In genomic region chr12:26523708-26524150, GRCh38 we compare ENCODE assay signal across 8 cellular contexts.
DNase-seq lines count a peak whose midpoint lies in the region; ATAC-seq and TF ChIP-seq lines count a peak whose summit lies in the region.

No MANE protein-coding gene starts in this region.

- H3K4me1 ChIP-seq in adipocyte (ENCODE audit: control insufficient read depth, insufficient read depth, low read length) (peaks cover 11% of the 10 kb centered on the region), left ventricle myocardium inferior (peaks cover 18% of the 10 kb centered on the region), sigmoid colon (peaks cover 0 to 13% (median 6%) of the 10 kb centered on the region in 4 donors), Karpas-422 (ENCODE audit: low read length) (no peaks in the 10 kb centered on the region)

- TF ChIP-seq CTCF in HL-60 (IDR thresholded peaks at IDR 0.05; ENCODE audit: insufficient read depth, low read length): no peak
- no peak for TF ChIP-seq CTCF in left ventricle myocardium inferior (IDR thresholded peaks at IDR 0.05; ENCODE audit: borderline replicate concordance)
- TF ChIP-seq CTCF in sigmoid colon (IDR thresholded peaks at IDR 0.05): peak in 1 of 4 experiments; percentile 28

- intact Hi-C loops in left ventricle myocardium inferior (cut with micrococcal nuclease): no loop called here
- intact Hi-C loops in sigmoid colon (cut with DNase I): loop anchor here (5.0 kb wide), 2 partner anchors 396 to 411 kb away; partner anchors contain the start of gene BHLHE41

- H3K27ac ChIP-seq in HL-60 (replicated peaks) (peak overlapping the region; percentile 6), left ventricle myocardium inferior (replicated peaks) (peak overlapping the region; percentile 68), sigmoid colon (peak overlapping the region; percentile 21 to 76 (median 64)), Karpas-422 (ENCODE audit: low read length) (no peak overlapping the region)

- no peak for TF ChIP-seq POLR2A in sigmoid colon (IDR thresholded peaks at IDR 0.05)

- H3K9ac ChIP-seq in adipocyte (ENCODE audit: low read length): no peak overlapping the region
- no peak overlapping the region for H3K9ac ChIP-seq in Karpas-422 (ENCODE audit: low read length)

- no peaks in the 10 kb centered on the region for H3K27me3 ChIP-seq in HL-60 (ENCODE audit: insufficient read depth, poor library complexity, severe bottlenecking)
- no peaks in the 10 kb centered on the region for H3K27me3 ChIP-seq in adipocyte (replicated peaks; ENCODE audit: control insufficient read depth, insufficient read depth, low read length)
- no peaks in the 10 kb centered on the region for H3K27me3 ChIP-seq in left ventricle myocardium inferior (ENCODE audit: low read depth)
- H3K27me3 ChIP-seq in sigmoid colon: no peaks in the 10 kb centered on the region
- H3K27me3 ChIP-seq in Karpas-422 (ENCODE audit: low read length): no peaks in the 10 kb centered on the region

- H3K79me2 ChIP-seq in Karpas-422 (ENCODE audit: low read length): no peaks in the 10 kb centered on the region; the same call in none of the 2 replicates

- H3K9me2 ChIP-seq in Karpas-422 (replicated peaks; ENCODE audit: insufficient read depth, low read length): no peaks in the 10 kb centered on the region

- H3K9me3 ChIP-seq in adipocyte (ENCODE audit: control insufficient read depth, low read length) (peaks cover 20% of the 10 kb centered on the region), left ventricle myocardium inferior (replicated peaks) (peaks cover 39% of the 10 kb centered on the region), sigmoid colon (peaks cover 0 to 10% (median 6%) of the 10 kb centered on the region in 4 donors), Karpas-422 (ENCODE audit: low read length) (peaks cover 13% of the 10 kb centered on the region)

- peak in 3 of 4 donors; percentile 4 to 78 (median 76) for TF ChIP-seq EP300 in sigmoid colon (IDR thresholded peaks at IDR 0.05)

- DNase-seq in HL-60 (ENCODE audit: low read depth in 1 of 2, low spot score in 1 of 2) (peak; percentile 95 to 96), adipocyte (ENCODE audit: low read depth) (peak; percentile 61), left ventricle myocardium inferior (peak; percentile 82), sigmoid colon (peak; percentile 97), Karpas-422 (no peak), ecto neural progenitor cell (ENCODE audit: low spot score) (no peak), SW 1271 (lab: John Stamatoyannopoulos, UW) (no peak)

- no peak overlapping the region for H3K4me3 ChIP-seq in HL-60 (replicated peaks; ENCODE audit: insufficient read depth, low read length)
- peak overlapping the region; percentile 29 for H3K4me3 ChIP-seq in adipocyte (ENCODE audit: low read length)
- no peak overlapping the region for H3K4me3 ChIP-seq in left ventricle myocardium inferior
- no peak overlapping the region for H3K4me3 ChIP-seq in sigmoid colon
- no peak overlapping the region for H3K4me3 ChIP-seq in Karpas-422 (ENCODE audit: low read length)

- no peaks in the 10 kb centered on the region for H4K20me1 ChIP-seq in Karpas-422 (ENCODE audit: insufficient read depth, low read depth, low read length)

- H3K4me2 ChIP-seq in Karpas-422 (ENCODE audit: low read depth, low read length, poor library complexity, severe bottlenecking): no peak overlapping the region

- ATAC-seq in GM21390 (IDR thresholded peaks at IDR 0.05; ENCODE audit: unreplicated experiment): no peak

- H3K36me3 ChIP-seq in adipocyte (ENCODE audit: control insufficient read depth, insufficient read depth, low read length, severe bottlenecking) (no peaks in the 10 kb centered on the region), left ventricle myocardium inferior (peaks cover 16% of the 10 kb centered on the region), sigmoid colon (no peaks in the 10 kb centered on the region), Karpas-422 (ENCODE audit: insufficient read depth, low read length) (peaks cover 14% of the 10 kb centered on the region)

- 11 to 46% methylated on average over 9 of the region's 9 CpGs for WGBS in sigmoid colon, 2 donors

- H2AFZ ChIP-seq in Karpas-422 (ENCODE audit: low read length): no peak overlapping the region

Comparison
In these comparisons a context has a peak if more than half of its experiments do, and no peak if none do; other contexts are left out.
1. DNase-seq: peak in HL-60 (2 of 2), adipocyte (single experiment), left ventricle myocardium inferior (single experiment) and sigmoid colon (single experiment); none in Karpas-422 (single experiment), ecto neural progenitor cell (single experiment) and SW 1271 (0 of 2).